Comparison of ENCODE assay signal across 5 cellular contexts in genomic region chr7:128943251-128943650, GRCh38. TPM values are rescaled to one million over a fixed set of nuclear protein-coding genes. Genes with fewer than 3 reads are reported as not detected.
"Had no signal": no experiment of that assay in that cellular context is flagged by ENCODE, and none has a peak within 500 bp of the region (broad histone marks: within the 10 kb centered on the region; RNA-seq: fewer than 3 reads in every experiment).

No MANE protein-coding gene starts in this region.

RNA-seq across cellular contexts. Expression of gene IRF5, which starts 5.5 kb away (rescaled TPM):
- polyA plus RNA-seq: hepatocyte, neural cell had no signal

RNA-seq across cellular contexts. Expression of gene KCP, which starts 32.7 kb away (rescaled TPM):
- total RNA-seq: pulmonary artery endothelial cell, right atrium auricular region had no signal
- polyA plus RNA-seq: naive thymus-derived CD4-positive, alpha-beta T cell had no signal
